In the genomic region with DNA sequence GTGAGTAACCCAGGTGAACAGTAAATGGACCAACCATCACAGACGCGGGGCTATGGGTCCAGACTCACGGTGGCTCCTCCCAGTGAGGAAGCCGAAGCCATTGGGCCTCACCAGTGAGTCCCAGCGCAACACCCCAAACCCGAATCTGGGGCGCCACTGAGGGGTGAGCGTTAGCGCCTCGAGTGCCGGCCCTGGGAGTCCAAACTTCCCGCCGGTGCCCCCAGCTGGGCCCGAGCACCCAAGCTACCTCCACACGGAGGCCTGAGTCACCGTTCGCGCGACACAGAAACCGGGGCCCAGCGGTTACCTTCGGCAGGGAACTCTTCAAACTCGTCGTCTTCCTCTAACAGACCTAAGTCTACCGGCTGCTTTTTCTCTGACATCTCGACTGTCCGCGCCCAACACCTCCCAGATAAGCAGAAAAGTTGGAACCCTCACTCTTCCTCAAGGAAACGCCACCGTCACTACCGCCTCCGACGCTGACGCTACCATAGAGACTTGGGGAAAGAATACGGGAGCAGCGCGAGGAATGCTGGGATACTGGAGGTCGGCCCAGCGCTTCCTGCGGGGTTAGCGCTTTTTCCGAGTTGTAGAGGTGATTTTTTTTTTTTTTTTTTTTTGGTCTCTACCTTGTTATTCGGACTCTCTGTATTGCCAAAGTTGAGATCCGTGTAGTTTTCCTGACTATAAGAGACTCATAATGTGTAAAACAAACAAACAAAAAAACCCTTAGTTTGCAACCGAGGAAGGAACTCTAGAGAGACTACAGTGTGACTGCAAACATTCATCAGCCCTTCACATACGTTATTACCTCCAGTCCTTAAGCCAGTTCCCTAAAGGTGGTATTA, we compare ENCODE assay signal across 2 cellular contexts.
A peak's percentile ranks its signal among the peaks of the same experiment; 100 is the strongest.
TF ChIP-seq lines count a peak whose summit lies in the region.

A gene (minus strand): TSS at position 466 of the 848 bp plus-strand sequence. CDS start 83 bp downstream, at position 383.

TF ChIP-seq in HCT116, 20 proteins besides CTCF, POLR2A, EP300 and RAD21 (continued from another document):
- TF ChIP-seq, protein P1, sequence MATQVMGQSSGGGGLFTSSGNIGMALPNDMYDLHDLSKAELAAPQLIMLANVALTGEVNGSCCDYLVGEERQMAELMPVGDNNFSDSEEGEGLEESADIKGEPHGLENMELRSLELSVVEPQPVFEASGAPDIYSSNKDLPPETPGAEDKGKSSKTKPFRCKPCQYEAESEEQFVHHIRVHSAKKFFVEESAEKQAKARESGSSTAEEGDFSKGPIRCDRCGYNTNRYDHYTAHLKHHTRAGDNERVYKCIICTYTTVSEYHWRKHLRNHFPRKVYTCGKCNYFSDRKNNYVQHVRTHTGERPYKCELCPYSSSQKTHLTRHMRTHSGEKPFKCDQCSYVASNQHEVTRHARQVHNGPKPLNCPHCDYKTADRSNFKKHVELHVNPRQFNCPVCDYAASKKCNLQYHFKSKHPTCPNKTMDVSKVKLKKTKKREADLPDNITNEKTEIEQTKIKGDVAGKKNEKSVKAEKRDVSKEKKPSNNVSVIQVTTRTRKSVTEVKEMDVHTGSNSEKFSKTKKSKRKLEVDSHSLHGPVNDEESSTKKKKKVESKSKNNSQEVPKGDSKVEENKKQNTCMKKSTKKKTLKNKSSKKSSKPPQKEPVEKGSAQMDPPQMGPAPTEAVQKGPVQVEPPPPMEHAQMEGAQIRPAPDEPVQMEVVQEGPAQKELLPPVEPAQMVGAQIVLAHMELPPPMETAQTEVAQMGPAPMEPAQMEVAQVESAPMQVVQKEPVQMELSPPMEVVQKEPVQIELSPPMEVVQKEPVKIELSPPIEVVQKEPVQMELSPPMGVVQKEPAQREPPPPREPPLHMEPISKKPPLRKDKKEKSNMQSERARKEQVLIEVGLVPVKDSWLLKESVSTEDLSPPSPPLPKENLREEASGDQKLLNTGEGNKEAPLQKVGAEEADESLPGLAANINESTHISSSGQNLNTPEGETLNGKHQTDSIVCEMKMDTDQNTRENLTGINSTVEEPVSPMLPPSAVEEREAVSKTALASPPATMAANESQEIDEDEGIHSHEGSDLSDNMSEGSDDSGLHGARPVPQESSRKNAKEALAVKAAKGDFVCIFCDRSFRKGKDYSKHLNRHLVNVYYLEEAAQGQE (IDR thresholded peaks at IDR 0.05; ENCODE audit: low read depth) = no peak
- TF ChIP-seq SRF (IDR thresholded peaks at IDR 0.05; ENCODE audit: low read depth) (no peak), YY1 (IDR thresholded peaks at IDR 0.05; ENCODE audit: extremely low read depth, insufficient replicate concordance, low read depth, low read length) (peak; percentile 65), TCF7L2 (IDR thresholded peaks at IDR 0.05; ENCODE audit: borderline replicate concordance, extremely low read depth, insufficient read depth, insufficient read length) (no peak), SIN3A (IDR thresholded peaks at IDR 0.05; ENCODE audit: low read depth) (peak; percentile 64), EGR1 (IDR thresholded peaks at IDR 0.05; ENCODE audit: low read depth) (no peak), POLR2AphosphoS5 (IDR thresholded peaks at IDR 0.05; ENCODE audit: low read depth, low read length) (peak; percentile 91)
- TF ChIP-seq, protein P2, sequence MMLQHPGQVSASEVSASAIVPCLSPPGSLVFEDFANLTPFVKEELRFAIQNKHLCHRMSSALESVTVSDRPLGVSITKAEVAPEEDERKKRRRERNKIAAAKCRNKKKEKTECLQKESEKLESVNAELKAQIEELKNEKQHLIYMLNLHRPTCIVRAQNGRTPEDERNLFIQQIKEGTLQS (IDR thresholded peaks at IDR 0.05) = no peak

TF ChIP-seq in SK-N-SH treated with all-trans-retinoic acid at 6 μM for 48 hours, 23 proteins besides CTCF, POLR2A, EP300 and RAD21:
- TF ChIP-seq, protein P3, sequence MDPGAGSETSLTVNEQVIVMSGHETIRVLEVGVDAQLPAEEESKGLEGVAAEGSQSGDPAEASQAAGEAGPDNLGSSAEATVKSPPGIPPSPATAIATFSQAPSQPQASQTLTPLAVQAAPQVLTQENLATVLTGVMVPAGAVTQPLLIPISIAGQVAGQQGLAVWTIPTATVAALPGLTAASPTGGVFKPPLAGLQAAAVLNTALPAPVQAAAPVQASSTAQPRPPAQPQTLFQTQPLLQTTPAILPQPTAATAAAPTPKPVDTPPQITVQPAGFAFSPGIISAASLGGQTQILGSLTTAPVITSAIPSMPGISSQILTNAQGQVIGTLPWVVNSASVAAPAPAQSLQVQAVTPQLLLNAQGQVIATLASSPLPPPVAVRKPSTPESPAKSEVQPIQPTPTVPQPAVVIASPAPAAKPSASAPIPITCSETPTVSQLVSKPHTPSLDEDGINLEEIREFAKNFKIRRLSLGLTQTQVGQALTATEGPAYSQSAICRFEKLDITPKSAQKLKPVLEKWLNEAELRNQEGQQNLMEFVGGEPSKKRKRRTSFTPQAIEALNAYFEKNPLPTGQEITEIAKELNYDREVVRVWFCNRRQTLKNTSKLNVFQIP (CRISPR knock-in tag; IDR thresholded peaks at IDR 0.05; ENCODE audit: borderline replicate concordance, low read depth) = peak; percentile 21; the same call in 1 of the 2 replicates
- TF ChIP-seq ESRRG (CRISPR knock-in tag; IDR thresholded peaks at IDR 0.05) = 0 out of 2 replicates have a peak, but pooled peaks have one; percentile 14
- TF ChIP-seq, protein P4, sequence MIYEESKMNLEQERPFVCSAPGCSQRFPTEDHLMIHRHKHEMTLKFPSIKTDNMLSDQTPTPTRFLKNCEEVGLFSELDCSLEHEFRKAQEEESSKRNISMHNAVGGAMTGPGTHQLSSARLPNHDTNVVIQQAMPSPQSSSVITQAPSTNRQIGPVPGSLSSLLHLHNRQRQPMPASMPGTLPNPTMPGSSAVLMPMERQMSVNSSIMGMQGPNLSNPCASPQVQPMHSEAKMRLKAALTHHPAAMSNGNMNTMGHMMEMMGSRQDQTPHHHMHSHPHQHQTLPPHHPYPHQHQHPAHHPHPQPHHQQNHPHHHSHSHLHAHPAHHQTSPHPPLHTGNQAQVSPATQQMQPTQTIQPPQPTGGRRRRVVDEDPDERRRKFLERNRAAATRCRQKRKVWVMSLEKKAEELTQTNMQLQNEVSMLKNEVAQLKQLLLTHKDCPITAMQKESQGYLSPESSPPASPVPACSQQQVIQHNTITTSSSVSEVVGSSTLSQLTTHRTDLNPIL (CRISPR knock-in tag; IDR thresholded peaks at IDR 0.05; ENCODE audit: low read depth) = no peak
- TF ChIP-seq BACH2 (CRISPR knock-in tag; IDR thresholded peaks at IDR 0.05; ENCODE audit: borderline replicate concordance) = no peak
- TF ChIP-seq CSDC2 (CRISPR knock-in tag; IDR thresholded peaks at IDR 0.05) = no peak
- TF ChIP-seq, protein P5, sequence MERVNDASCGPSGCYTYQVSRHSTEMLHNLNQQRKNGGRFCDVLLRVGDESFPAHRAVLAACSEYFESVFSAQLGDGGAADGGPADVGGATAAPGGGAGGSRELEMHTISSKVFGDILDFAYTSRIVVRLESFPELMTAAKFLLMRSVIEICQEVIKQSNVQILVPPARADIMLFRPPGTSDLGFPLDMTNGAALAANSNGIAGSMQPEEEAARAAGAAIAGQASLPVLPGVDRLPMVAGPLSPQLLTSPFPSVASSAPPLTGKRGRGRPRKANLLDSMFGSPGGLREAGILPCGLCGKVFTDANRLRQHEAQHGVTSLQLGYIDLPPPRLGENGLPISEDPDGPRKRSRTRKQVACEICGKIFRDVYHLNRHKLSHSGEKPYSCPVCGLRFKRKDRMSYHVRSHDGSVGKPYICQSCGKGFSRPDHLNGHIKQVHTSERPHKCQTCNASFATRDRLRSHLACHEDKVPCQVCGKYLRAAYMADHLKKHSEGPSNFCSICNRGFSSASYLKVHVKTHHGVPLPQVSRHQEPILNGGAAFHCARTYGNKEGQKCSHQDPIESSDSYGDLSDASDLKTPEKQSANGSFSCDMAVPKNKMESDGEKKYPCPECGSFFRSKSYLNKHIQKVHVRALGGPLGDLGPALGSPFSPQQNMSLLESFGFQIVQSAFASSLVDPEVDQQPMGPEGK (CRISPR knock-in tag; IDR thresholded peaks at IDR 0.05; ENCODE audit: borderline replicate concordance) = no peak
- no peak for TF ChIP-seq GLIS3 (CRISPR knock-in tag; IDR thresholded peaks at IDR 0.05)
